8 cellular contexts compared by ENCODE assay signal in the genomic region with DNA sequence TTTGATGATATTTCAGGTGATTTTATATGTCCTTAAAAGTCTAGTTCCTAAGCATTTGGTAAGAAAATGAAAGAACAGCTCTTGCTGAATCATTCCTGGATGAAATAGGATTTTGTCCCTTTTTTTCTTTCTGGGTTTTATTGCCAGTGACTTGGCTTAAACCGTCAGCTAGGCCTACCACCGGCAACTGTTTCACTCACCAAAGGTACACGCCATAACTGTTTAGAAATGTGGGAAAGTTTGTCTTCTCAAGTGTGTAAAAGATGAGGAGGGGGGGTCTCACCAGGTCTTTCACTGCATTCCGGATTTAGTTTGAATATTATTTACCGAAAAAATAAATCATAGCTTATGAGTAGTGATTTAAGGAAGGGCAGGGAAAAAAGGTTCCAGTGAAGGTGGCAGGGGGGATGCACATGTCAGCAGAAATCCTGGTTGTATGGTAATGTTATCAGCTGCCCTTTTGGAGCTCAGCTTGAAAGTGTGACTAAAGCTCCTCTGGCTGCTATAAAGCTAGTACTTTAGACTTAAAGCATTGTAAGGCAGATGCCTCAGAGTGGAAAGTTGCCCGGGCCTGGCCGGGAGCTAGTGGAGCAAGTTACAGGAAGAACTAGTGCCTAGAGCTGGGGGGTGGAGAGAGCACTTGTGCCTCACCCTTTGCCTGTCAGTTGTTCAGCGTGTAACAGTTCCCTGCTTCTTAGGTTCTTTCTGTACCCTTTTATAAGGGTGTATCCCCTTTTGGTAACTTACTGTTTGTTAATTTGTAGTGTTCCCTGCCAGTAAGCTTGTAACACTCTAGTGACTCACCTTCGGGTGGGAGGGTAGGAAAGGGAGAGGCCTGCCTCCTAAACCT. TPM values are rescaled to one million over a fixed set of nuclear protein-coding genes. Genes with fewer than 3 reads are reported as not detected.
DNase-seq lines count a peak whose midpoint lies in the region; ATAC-seq lines count a peak whose summit lies in the region.

No MANE protein-coding gene starts in this region.

- intact Hi-C loops in left cardiac atrium (cut with DNase I), result loop anchor here (5.0 to 10.0 kb wide), 2 partner anchors 41 to 109 kb away; no protein-coding TSS in a partner anchor

- no peaks in the 10 kb centered on the region for H3K9me3 Mint-ChIP-seq in activated naive CD8-positive, alpha-beta T cell treated with anti-CD3 and anti-CD28 coated beads for 36 hours

- ATAC-seq in left cardiac atrium (peak in 1 of 2 donors; percentile 37), GM19455 (IDR thresholded peaks at IDR 0.05; ENCODE audit: unreplicated experiment) (no peak), HG02571 (IDR thresholded peaks at IDR 0.05; ENCODE audit: unreplicated experiment) (no peak)

- peak overlapping the region; percentile 98 for H3K4me3 Mint-ChIP-seq in activated naive CD8-positive, alpha-beta T cell treated with anti-CD3 and anti-CD28 coated beads for 36 hours

- DNase-seq in GM04503 (ENCODE audit: low read depth) (peak; percentile 50), NCI-H526 treated with DMSO at 0.1 percent for 48 hours (lab: John Stamatoyannopoulos, UW) (peak; percentile 77), left cardiac atrium (peak; percentile 88), putamen (ENCODE audit: low spot score) (peak; percentile 55), SKM-1 treated with dmso at 0.1 percent for 144 hours (lab: John Stamatoyannopoulos, UW; ENCODE audit: unreplicated experiment) (no peak)
- DNase-seq in activated naive CD8-positive, alpha-beta T cell treated with anti-CD3 and anti-CD28 coated beads for 36 hours, result peak; percentile 42

- no peaks in the 10 kb centered on the region for H3K27me3 Mint-ChIP-seq in activated naive CD8-positive, alpha-beta T cell treated with anti-CD3 and anti-CD28 coated beads for 36 hours

- peak overlapping the region; percentile 93 for H3K27ac Mint-ChIP-seq in activated naive CD8-positive, alpha-beta T cell treated with anti-CD3 and anti-CD28 coated beads for 36 hours

- peaks cover 32% of the 10 kb centered on the region for H3K36me3 Mint-ChIP-seq in activated naive CD8-positive, alpha-beta T cell treated with anti-CD3 and anti-CD28 coated beads for 36 hours

- peaks cover 61% of the 10 kb centered on the region for H3K4me1 Mint-ChIP-seq in activated naive CD8-positive, alpha-beta T cell treated with anti-CD3 and anti-CD28 coated beads for 36 hours

RNA-seq across cellular contexts. Expression of gene ATP1A1, which starts 3.1 kb away (rescaled TPM):
- total RNA-seq in activated naive CD8-positive, alpha-beta T cell treated with anti-CD3 and anti-CD28 coated beads for 36 hours, result 100 to 1,000 TPM; 234 to 243 TPM
- 100 to 1,000 TPM; 183 to 281 TPM for total RNA-seq in left cardiac atrium
